14 cellular contexts compared by ENCODE assay signal in genomic region chr10:129259128-129259527, GRCh38.
DNase-seq lines count a peak whose midpoint lies in the region; ATAC-seq and TF ChIP-seq lines count a peak whose summit lies in the region.
"Had no signal": no experiment of that assay in that cellular context is flagged by ENCODE, and none has a peak within 500 bp of the region (broad histone marks: within the 10 kb centered on the region; RNA-seq: fewer than 3 reads in every experiment).

No MANE protein-coding gene starts in this region.

- no peaks in the 10 kb centered on the region for H3K79me1 ChIP-seq in mesendoderm (ENCODE audit: low read length)

- 89% methylated on average over 3 of the region's 3 CpGs for WGBS in thymus
- WGBS in mesendoderm (ENCODE audit: extremely low coverage, insufficient coverage, low lambda C conversion rate): no CpG with 5 or more reads among the region's 3 CpGs

- no peak overlapping the region for H3K18ac ChIP-seq in mesendoderm (ENCODE audit: low read length)

- peak; percentile 21 to 55 for DNase-seq in dermis microvascular lymphatic vessel endothelial cell (ENCODE audit: low read depth in 2 of 2)
- peak; percentile 17 for DNase-seq in fibroblast of villous mesenchyme (ENCODE audit: low read depth)
- no peak for DNase-seq in omental fat pad (ENCODE audit: low spot score)
- no peak for DNase-seq in NCI-H2081 treated with DMSO at 0.1 percent for 48 hours (lab: John Stamatoyannopoulos, UW)
- DNase-seq in NCI-H187 (lab: John Stamatoyannopoulos, UW): no peak
- DNase-seq in mesendoderm: no peak
- DNase-seq: BE2C; CD8-positive, alpha-beta T cell; HFFc6; KBM-7; NCI-H1048; NCI-H146; PC-3 had no signal

- no peak overlapping the region for H4K5ac ChIP-seq in mesendoderm (ENCODE audit: low read length)

- H3K79me2 ChIP-seq in mesendoderm (ENCODE audit: control insufficient read depth, insufficient read depth, low read length): no peaks in the 10 kb centered on the region

- TF ChIP-seq CTCF in fibroblast of villous mesenchyme (IDR thresholded peaks at IDR 0.05; ENCODE audit: insufficient read depth, low read depth, low read length) (no peak), omental fat pad (IDR thresholded peaks at IDR 0.05) (no peak)

- H3K4me2 ChIP-seq in mesendoderm (ENCODE audit: low read length): no peak overlapping the region

- peak; percentile 57 for ATAC-seq in omental fat pad (ENCODE audit: low FRiP score)
- ATAC-seq: CD8-positive, alpha-beta T cell; PC-3 had no signal

- H2BK15ac ChIP-seq in mesendoderm (replicated peaks; ENCODE audit: low read depth): no peak overlapping the region

- H3K56ac ChIP-seq in mesendoderm (ENCODE audit: low read length): no peak overlapping the region

- no peak overlapping the region for H2BK120ac ChIP-seq in mesendoderm (ENCODE audit: low read depth, low read length)

- H3K27ac ChIP-seq in thymus (ENCODE audit: low read depth) (peak overlapping the region; percentile 18), mesendoderm (ENCODE audit: low read depth, low read length) (no peak overlapping the region)

- H3K4me3 ChIP-seq in fibroblast of villous mesenchyme (ENCODE audit: low read depth, low read length) (no peak overlapping the region), thymus (ENCODE audit: low read length) (no peak overlapping the region), mesendoderm (ENCODE audit: low read length) (no peak overlapping the region)

- H2BK5ac ChIP-seq in mesendoderm (ENCODE audit: low read length): no peak overlapping the region

- H3K4me1 ChIP-seq in thymus (ENCODE audit: control insufficient read depth, insufficient read depth, low read length): no peaks in the 10 kb centered on the region
- H3K4me1 ChIP-seq in mesendoderm (ENCODE audit: control insufficient read depth, low read depth, low read length): no peaks in the 10 kb centered on the region
- H3K4me1 ChIP-seq: BE2C had no signal

- no peak overlapping the region for H3K4ac ChIP-seq in mesendoderm (ENCODE audit: low read depth, low read length)

- no peaks in the 10 kb centered on the region for H3K36me3 ChIP-seq in thymus (ENCODE audit: control insufficient read depth, insufficient read depth)
- no peaks in the 10 kb centered on the region for H3K36me3 ChIP-seq in mesendoderm (ENCODE audit: control insufficient read depth, insufficient read depth, low read length)
- H3K36me3 ChIP-seq: BE2C had no signal

- H4K8ac ChIP-seq in mesendoderm (ENCODE audit: low read depth, low read length): no peak overlapping the region

- no peak overlapping the region for H3K9ac ChIP-seq in mesendoderm (ENCODE audit: low read length)

- no peaks in the 10 kb centered on the region for H3K9me3 ChIP-seq in thymus (ENCODE audit: control insufficient read depth)
- H3K9me3 ChIP-seq: BE2C had no signal

- H3K27me3 ChIP-seq in thymus (ENCODE audit: control insufficient read depth, insufficient read depth): no peaks in the 10 kb centered on the region
- H3K27me3 ChIP-seq in mesendoderm (ENCODE audit: insufficient read depth, low read length, poor library complexity): no peaks in the 10 kb centered on the region
- H3K27me3 ChIP-seq: BE2C had no signal

- no peak overlapping the region for H2AK5ac ChIP-seq in mesendoderm (ENCODE audit: low read length)

- no peak overlapping the region for H3K23ac ChIP-seq in mesendoderm (ENCODE audit: low read length)

Comparison
In these comparisons a context has a peak if more than half of its experiments do, and no peak if none do; other contexts are left out.
1. DNase-seq: peak in dermis microvascular lymphatic vessel endothelial cell (2 of 2) and fibroblast of villous mesenchyme (single experiment); none in omental fat pad (single experiment), NCI-H2081 treated with DMSO at 0.1 percent for 48 hours (single experiment), NCI-H187 (0 of 2) and mesendoderm (single experiment).